ENCODE assay signal across 17 cellular contexts in genomic region chr22:43244803-43245527, GRCh38. TPM values are rescaled to one million over a fixed set of nuclear protein-coding genes. Genes with fewer than 3 reads are reported as not detected.
DNase-seq lines count a peak whose midpoint lies in the region; ATAC-seq, FAIRE-seq and TF ChIP-seq lines count a peak whose summit lies in the region.
"Had no signal": no experiment of that assay in that cellular context is flagged by ENCODE, and none has a peak within 500 bp of the region (broad histone marks: within the 10 kb centered on the region; RNA-seq: fewer than 3 reads in every experiment).

No MANE protein-coding gene starts in this region.

- H3K79me2 ChIP-seq in K562 (ENCODE audit: control insufficient read depth, insufficient read depth, low read length), result no peaks in the 10 kb centered on the region

- TF ChIP-seq CTCF in K562 (IDR thresholded peaks at IDR 0.05 in 2 of 3, conservative IDR thresholded peaks at IDR 0.05 in 1 of 3; ENCODE audit: insufficient read depth in 2 of 3, low read depth in 1 of 3, low read length in 3 of 3) (no peak), nephron progenitor cell (IDR thresholded peaks at IDR 0.05) (no peak)

- no peak for TF ChIP-seq EP300 in K562 (IDR thresholded peaks at IDR 0.05; ENCODE audit: low read length)

- no peak overlapping the region for H3K27ac Mint-ChIP-seq in nephron progenitor cell

- H3K27ac ChIP-seq in K562 (ENCODE audit: extremely low read depth, low read depth, low read length), result no peak overlapping the region
- H3K27ac ChIP-seq: A549 had no signal

- no peak overlapping the region for H2AFZ ChIP-seq in K562 (ENCODE audit: low read depth, low read length)

- intact Hi-C loops in K562 (cut with micrococcal nuclease), result no loop called here

- peaks cover 26% of the 10 kb centered on the region for H3K4me1 Mint-ChIP-seq in nephron progenitor cell
- H3K4me1 Mint-ChIP-seq: CD8-positive, alpha-beta memory T cell had no signal

- no peak overlapping the region for H3K4me3 Mint-ChIP-seq in nephron progenitor cell
- H3K4me3 Mint-ChIP-seq: CD8-positive, alpha-beta memory T cell had no signal

- in situ Hi-C loops in K562 (cut with MboI), result no loop called here

- no peaks in the 10 kb centered on the region for H3K36me3 Mint-ChIP-seq in nephron progenitor cell (ENCODE audit: low read depth)
- H3K36me3 Mint-ChIP-seq: CD8-positive, alpha-beta memory T cell had no signal

- FAIRE-seq in K562 (lab: Jason Lieb, UNC), result no peak
- FAIRE-seq: A549, GM12892, H1 had no signal

- no peak overlapping the region for H3K4me3 ChIP-seq in H7 (ENCODE audit: insufficient read depth, low read depth, low read length)
- H3K4me3 ChIP-seq in K562, result no peak overlapping the region
- H3K4me3 ChIP-seq: A549 had no signal

- H3K9me3 ChIP-seq in K562 (replicated peaks; ENCODE audit: control insufficient read depth, insufficient read depth, low read depth, low read length), result no peaks in the 10 kb centered on the region
- H3K9me3 ChIP-seq: A549, BE2C, Caco-2 had no signal

- no peak overlapping the region for H3K4me2 ChIP-seq in K562 (ENCODE audit: insufficient read depth, low read length)
- H3K4me2 ChIP-seq: A549 had no signal

- H4K20me1 ChIP-seq in K562 (replicated peaks; ENCODE audit: control insufficient read depth, insufficient read depth, low read length), result no peaks in the 10 kb centered on the region

- no peak overlapping the region for H3K9ac ChIP-seq in K562 (ENCODE audit: insufficient read depth in 1 of 2, low read depth in 2 of 2, low read length in 2 of 2)

- H3K9me1 ChIP-seq in K562 (ENCODE audit: control insufficient read depth, insufficient read depth, low read length), result no peaks in the 10 kb centered on the region

- DNase-seq in H7, result peak; percentile 69
- peak in 3 of 4 experiments; percentile 18 to 23 (median 18) for DNase-seq in K562 (ENCODE audit: extremely low read depth in 1 of 4, low spot score in 3 of 4)
- peak; percentile 37 for DNase-seq in nephron progenitor cell
- DNase-seq in stimulated activated CD4-positive, alpha-beta T cell treated with anti-CD3 and anti-CD28 coated beads, Interleukin-4, amount 100 ng/mL, for 4 hours, result no peak
- DNase-seq: BE2C; Caco-2; CD8-positive, alpha-beta memory T cell; DND-41; GDM1; HCEC 1CT; Karpas-422 had no signal

- no peak for TF ChIP-seq RAD21 in K562 (CRISPR knock-in tag; conservative IDR thresholded peaks at IDR 0.05 in 1 of 2, IDR thresholded peaks at IDR 0.05 in 1 of 2)

- POLR2A ChIA-PET in K562 (lab: Yijun Ruan, JAX), result no interaction called here

- H3K4me1 ChIP-seq in K562 (replicated peaks in 1 of 2; ENCODE audit: control insufficient read depth in 2 of 2, insufficient read depth in 2 of 2, low read length in 2 of 2), result peaks cover 0 to 37% of the 10 kb centered on the region in 2 experiments; a peak in 2 of 5 replicates
- H3K4me1 ChIP-seq: A549, Caco-2 had no signal

- peak; percentile 56 for ATAC-seq in K562
- no peak for ATAC-seq in HG03342 (IDR thresholded peaks at IDR 0.05; ENCODE audit: unreplicated experiment)
- no peak for ATAC-seq in HG02870 (IDR thresholded peaks at IDR 0.05; ENCODE audit: unreplicated experiment)
- no peak for ATAC-seq in HG03097 (IDR thresholded peaks at IDR 0.05; ENCODE audit: low FRiP score, unreplicated experiment)

- H3K36me3 ChIP-seq in H7 (replicated peaks; ENCODE audit: control insufficient read depth, insufficient read depth, low read length) (no peaks in the 10 kb centered on the region), K562 (ENCODE audit: control insufficient read depth, insufficient read depth, low read length) (no peaks in the 10 kb centered on the region)
- H3K36me3 ChIP-seq: BE2C had no signal

- 22% methylated on average over 21 of the region's 24 CpGs for WGBS in K562 (ENCODE audit: insufficient coverage, low coverage, missing lambda C conversion rate)

- H3K9me3 Mint-ChIP-seq in nephron progenitor cell, result no peaks in the 10 kb centered on the region
- H3K9me3 Mint-ChIP-seq: CD8-positive, alpha-beta memory T cell had no signal

- no TSS peak for BruUV-seq in K562 (replicated peaks; lab: Mats Ljungman, UMichigan)

- CTCF ChIA-PET in K562 (lab: Yijun Ruan, JAX; ENCODE audit: low intra/inter-chr PET ratio), result interaction anchor here (0.6 kb wide), 1 partner anchor 103 kb away, joined by 3 read pairs; no protein-coding TSS in a partner anchor

- H3K27me3 ChIP-seq in H7 (ENCODE audit: control insufficient read depth, insufficient read depth, low read length), result no peaks in the 10 kb centered on the region
- H3K27me3 ChIP-seq in K562 (ENCODE audit: control insufficient read depth in 2 of 2, insufficient read depth in 2 of 2, low read length in 2 of 2), result peaks cover 0 to 19% of the 10 kb centered on the region in 2 experiments; a peak in 4 of 5 replicates
- H3K27me3 ChIP-seq: BE2C had no signal

- peaks cover 26% of the 10 kb centered on the region for H3K27me3 Mint-ChIP-seq in nephron progenitor cell (ENCODE audit: low read depth, poor library complexity)

- TF ChIP-seq POLR2A in K562 (conservative IDR thresholded peaks at IDR 0.05), result no peak

TF ChIP-seq in K562, 482 proteins besides CTCF, POLR2A, EP300 and RAD21:
- TF ChIP-seq L3MBTL2 (IDR thresholded peaks at IDR 0.05) (0 out of 2 replicates have a peak, but pooled peaks have one; percentile 32), GATAD2A (IDR thresholded peaks at IDR 0.05) (no peak), POLR2AphosphoS5 (IDR thresholded peaks at IDR 0.05; ENCODE audit: control insufficient read depth, insufficient read depth, low read depth, low read length) (no peak), NRF1 (conservative IDR thresholded peaks at IDR 0.05 in 1 of 2, IDR thresholded peaks at IDR 0.05 in 1 of 2) (peak; percentile 13 to 27; a peak in 1 of 4 replicates), CHD2 (IDR thresholded peaks at IDR 0.05; ENCODE audit: low read depth, low read length) (no peak), HNRNPL (IDR thresholded peaks at IDR 0.05; ENCODE audit: low read depth, low read length) (no peak), NR2C1 (IDR thresholded peaks at IDR 0.05) (no peak), NR2C1 (tag; IDR thresholded peaks at IDR 0.05) (peak; percentile 36; the same call in 1 of the 2 replicates), ZNF408 (CRISPR knock-in tag; IDR thresholded peaks at IDR 0.05; ENCODE audit: low read depth) (no peak), HEY1 (CRISPR knock-in tag; IDR thresholded peaks at IDR 0.05; ENCODE audit: borderline replicate concordance) (no peak)
- TF ChIP-seq, protein P1, sequence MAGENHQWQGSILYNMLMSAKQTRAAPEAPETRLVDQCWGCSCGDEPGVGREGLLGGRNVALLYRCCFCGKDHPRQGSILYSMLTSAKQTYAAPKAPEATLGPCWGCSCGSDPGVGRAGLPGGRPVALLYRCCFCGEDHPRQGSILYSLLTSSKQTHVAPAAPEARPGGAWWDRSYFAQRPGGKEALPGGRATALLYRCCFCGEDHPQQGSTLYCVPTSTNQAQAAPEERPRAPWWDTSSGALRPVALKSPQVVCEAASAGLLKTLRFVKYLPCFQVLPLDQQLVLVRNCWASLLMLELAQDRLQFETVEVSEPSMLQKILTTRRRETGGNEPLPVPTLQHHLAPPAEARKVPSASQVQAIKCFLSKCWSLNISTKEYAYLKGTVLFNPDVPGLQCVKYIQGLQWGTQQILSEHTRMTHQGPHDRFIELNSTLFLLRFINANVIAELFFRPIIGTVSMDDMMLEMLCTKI (IDR thresholded peaks at IDR 0.05; ENCODE audit: partially characterized antibody), result no peak
- TF ChIP-seq, protein P2, sequence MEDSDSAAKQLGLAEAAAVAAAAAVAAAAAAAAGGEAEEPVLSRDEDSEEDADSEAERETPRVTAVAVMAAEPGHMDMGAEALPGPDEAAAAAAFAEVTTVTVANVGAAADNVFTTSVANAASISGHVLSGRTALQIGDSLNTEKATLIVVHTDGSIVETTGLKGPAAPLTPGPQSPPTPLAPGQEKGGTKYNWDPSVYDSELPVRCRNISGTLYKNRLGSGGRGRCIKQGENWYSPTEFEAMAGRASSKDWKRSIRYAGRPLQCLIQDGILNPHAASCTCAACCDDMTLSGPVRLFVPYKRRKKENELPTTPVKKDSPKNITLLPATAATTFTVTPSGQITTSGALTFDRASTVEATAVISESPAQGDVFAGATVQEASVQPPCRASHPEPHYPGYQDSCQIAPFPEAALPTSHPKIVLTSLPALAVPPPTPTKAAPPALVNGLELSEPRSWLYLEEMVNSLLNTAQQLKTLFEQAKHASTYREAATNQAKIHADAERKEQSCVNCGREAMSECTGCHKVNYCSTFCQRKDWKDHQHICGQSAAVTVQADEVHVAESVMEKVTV (CRISPR knock-in tag; IDR thresholded peaks at IDR 0.05), result no peak

RNA-seq across cellular contexts. Expression of gene TTLL12, which starts 58.0 kb away (rescaled TPM):
- 90.5 and 100 TPM in 2 replicates for total RNA-seq in H7 (2014; rRNA removed; shearing (Covaris generic))
- 25.0 and 72.9 TPM in 2 replicates for total RNA-seq in K562 (2011; cell fraction: chromatin; rRNA removed; ENCODE audit: low replicate concordance)
- 53.6 and 60.0 TPM in 2 replicates for total RNA-seq in K562 (2011; cell fraction: nucleolus; rRNA removed)
- total RNA-seq in K562 (2011; cell fraction: nucleoplasm; rRNA removed), result 38.6 and 40.0 TPM in 2 replicates
- total RNA-seq in K562 (2014; rRNA removed) (110 and 158 TPM in 2 replicates), K562 (2014; rRNA removed; fragmentation: Illumina TruSeq; extraction: Trizol) (15.6 and 19.4 TPM in 2 replicates), K562 (2015; rRNA removed; fragmentation: Illumina TruSeq; extraction: Trizol) (43.0 and 46.7 TPM in 2 replicates), K562 (2021) (125 and 128 TPM in 2 replicates)
- polyA plus RNA-seq in K562 (2011; rRNA removed) (34.1 and 51.4 TPM in 2 replicates), K562 (2014; fragmentation: Illumina TruSeq; extraction: Trizol) (70.4 and 136 TPM in 2 replicates), K562 (2014; fragmentation: Nextera tagmentation; extraction: Ambion mirVana) (1 to 10 TPM; 1.3 to 1.6 TPM), K562 (2014; rRNA removed) (75.2 and 82.3 TPM in 2 replicates)
- polyA plus RNA-seq in K562 (2011; cell fraction: cytosol; rRNA removed), result 41.6 and 126 TPM in 2 replicates
- 57.2 and 116 TPM in 2 replicates for polyA plus RNA-seq in K562 (2011; cell fraction: nucleus; rRNA removed)
- 74.1 and 75.9 TPM in 2 replicates for polyA plus RNA-seq in K562 (2012)
- polyA minus RNA-seq in K562 (2011; rRNA and poly(A)+ RNA removed), result 18.4 and 27.6 TPM in 2 replicates
- 57.8 and 61.9 TPM in 2 replicates for polyA minus RNA-seq in K562 (2011; cell fraction: cytosol; rRNA and poly(A)+ RNA removed)
- 24.0 and 25.8 TPM in 2 replicates for polyA minus RNA-seq in K562 (2011; cell fraction: nucleus; rRNA and poly(A)+ RNA removed)

Comparison
In these comparisons a context has a peak if more than half of its experiments do, and no peak if none do; other contexts are left out.
1. DNase-seq: peak in H7 (single experiment), K562 (3 of 4) and nephron progenitor cell (single experiment); none in stimulated activated CD4-positive, alpha-beta T cell treated with anti-CD3 and anti-CD28 coated beads, Interleukin-4, amount 100 ng/mL, for 4 hours (0 of 2).